In genomic region chr12:55973598-55974307, GRCh38 we compare ENCODE assay signal across 8 cellular contexts. TPM values are rescaled to one million over a fixed set of nuclear protein-coding genes. Genes with fewer than 3 reads are reported as not detected.
A peak's percentile ranks its signal among the peaks of the same experiment; 100 is the strongest.
DNase-seq lines count a peak whose midpoint lies in the region; ATAC-seq and TF ChIP-seq lines count a peak whose summit lies in the region.

Gene RAB5B (plus strand): TSS chr12:55974078. CDS start chr12:55986961, 12,883 bp downstream.

- H3K27ac Mint-ChIP-seq in activated CD4-positive, alpha-beta T cell treated with anti-CD3 and anti-CD28 coated beads, Interleukin-2, amount 10 ng/mL, durations not matched to agents 7 days and 5 days, result no peak within 1 kb of the TSS

- intact Hi-C loops in left colon (cut with DNase I, micrococcal nuclease), result loop anchor here in 1 of 2 donors (5.0 kb wide), 1 partner anchor 41 kb away; the partner anchor contains the start of gene DGKA

- no peak for TF ChIP-seq CTCF in C4-2B (conservative IDR thresholded peaks at IDR 0.05)

- ATAC-seq in GM19372 (IDR thresholded peaks at IDR 0.05; ENCODE audit: low read depth, unreplicated experiment) (peak; percentile 89), HG03521 (IDR thresholded peaks at IDR 0.05; ENCODE audit: unreplicated experiment) (peak; percentile 89), left colon (peak; percentile 84)

- no peaks in the 10 kb centered on the region for H3K27me3 Mint-ChIP-seq in activated CD4-positive, alpha-beta T cell treated with anti-CD3 and anti-CD28 coated beads, Interleukin-2, amount 10 ng/mL, durations not matched to agents 7 days and 5 days

- no peak within 1 kb of the TSS for H3K4me3 Mint-ChIP-seq in activated CD4-positive, alpha-beta T cell treated with anti-CD3 and anti-CD28 coated beads, Interleukin-2, amount 10 ng/mL, durations not matched to agents 7 days and 5 days

- DNase-seq in NCI-H69 (lab: John Stamatoyannopoulos, UW) (peak; percentile 100), cortex of kidney (lab: John Stamatoyannopoulos, UW) (peak; percentile 54), left colon (peak; percentile 97 to 100)
- peak; percentile 99 for DNase-seq in activated CD4-positive, alpha-beta T cell treated with anti-CD3 and anti-CD28 coated beads, Interleukin-2, amount 10 ng/mL, durations not matched to agents 7 days and 5 days
- peak; percentile 99 for DNase-seq in stimulated activated CD4-positive, alpha-beta T cell treated with anti-CD3 and anti-CD28 coated beads, Interleukin-1b, Interleukin-23, amount 100 ng/mL, for 48 hours

- POLR2A ChIA-PET in activated CD4-positive, alpha-beta T cell treated with anti-CD3 and anti-CD28 coated beads, Interleukin-2, amount 10 ng/mL, durations not matched to agents 7 days and 5 days (lab: Charles Lee), result interaction anchor here (0.6 to 1.7 kb wide), 6 partner anchors 11 to 476 kb away, joined by 3 to 8 read pairs (median 4); partner anchors contain the start of gene TIMELESS

- CTCF ChIA-PET in activated CD4-positive, alpha-beta T cell treated with anti-CD3 and anti-CD28 coated beads, Interleukin-2, amount 10 ng/mL, durations not matched to agents 7 days and 5 days (lab: Charles Lee), result interaction anchor here (0.7 to 2.6 kb wide), 22 partner anchors 9 to 244 kb away, joined by 3 to 15 read pairs (median 4); partner anchors contain the start of genes SMARCC2 and SUOX

- H3K36me3 Mint-ChIP-seq in activated CD4-positive, alpha-beta T cell treated with anti-CD3 and anti-CD28 coated beads, Interleukin-2, amount 10 ng/mL, durations not matched to agents 7 days and 5 days (ENCODE audit: low read depth), result peaks cover 22% of the 10 kb centered on the region

- no peaks in the 10 kb centered on the region for H3K9me3 Mint-ChIP-seq in activated CD4-positive, alpha-beta T cell treated with anti-CD3 and anti-CD28 coated beads, Interleukin-2, amount 10 ng/mL, durations not matched to agents 7 days and 5 days

- peaks cover 34% of the 10 kb centered on the region for H3K4me1 Mint-ChIP-seq in activated CD4-positive, alpha-beta T cell treated with anti-CD3 and anti-CD28 coated beads, Interleukin-2, amount 10 ng/mL, durations not matched to agents 7 days and 5 days

- peak within 1 kb of the TSS; percentile 94 for H3K27ac ChIP-seq in C4-2B

RNA-seq across cellular contexts. Expression of gene RAB5B, which starts in this region (rescaled TPM):
- total RNA-seq in activated CD4-positive, alpha-beta T cell treated with anti-CD3 and anti-CD28 coated beads, Interleukin-2, amount 10 ng/mL, durations not matched to agents 7 days and 5 days, result 10 to 100 TPM; 56.9 to 58.1 TPM
- 100 to 1,000 TPM; 149 to 169 TPM for total RNA-seq in left colon

Comparison
In these comparisons a context has a peak if more than half of its experiments do, and no peak if none do; other contexts are left out.
1. Peak in every context shown above with its lines: DNase-seq, ATAC-seq and H3K27ac ChIP-seq.